ENCODE assay signal across 8 cellular contexts in the genomic region with DNA sequence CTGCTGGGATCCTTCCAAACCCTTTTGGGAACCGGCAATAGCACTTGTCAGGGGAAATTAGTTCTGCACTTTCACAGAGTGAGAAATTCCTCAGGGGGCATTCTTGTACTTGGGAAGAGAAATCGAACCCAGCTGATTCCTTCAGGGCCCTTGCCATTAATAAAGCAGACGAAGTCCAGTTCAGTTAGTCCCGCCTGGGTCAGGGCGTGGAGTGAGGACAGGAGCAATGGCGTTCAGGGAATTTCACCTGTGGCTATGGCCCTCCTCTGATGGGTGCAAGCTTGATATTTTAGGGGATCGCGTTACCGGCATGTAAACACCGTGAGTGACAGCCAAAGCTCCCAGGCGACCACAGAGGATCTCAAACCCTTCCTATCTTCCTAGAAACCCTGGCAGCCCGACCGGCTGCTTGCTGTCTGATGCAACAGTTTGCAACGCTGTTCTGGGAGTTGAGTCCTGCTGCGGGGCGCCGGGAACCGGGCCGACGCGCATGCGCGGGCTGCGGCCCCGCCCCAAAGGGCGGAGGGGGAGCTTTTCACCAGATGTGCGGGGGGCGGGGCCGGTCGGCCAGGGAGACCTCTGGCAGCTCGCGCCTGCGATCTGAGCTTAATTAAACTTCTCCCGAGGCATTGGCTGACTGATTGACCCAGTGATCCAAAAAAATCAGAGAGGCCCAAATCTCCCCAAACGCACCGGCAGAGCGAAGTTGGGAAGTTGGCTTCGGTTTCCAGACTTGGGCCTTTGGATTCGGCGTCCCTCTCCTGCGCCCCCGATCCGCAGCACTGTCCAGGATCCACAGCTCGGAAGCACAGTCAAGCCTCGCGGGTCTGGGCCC. TPM values are rescaled to one million over a fixed set of nuclear protein-coding genes. Genes with fewer than 3 reads are reported as not detected.
DNase-seq lines count a peak whose midpoint lies in the region; ATAC-seq and TF ChIP-seq lines count a peak whose summit lies in the region.

No MANE protein-coding gene starts in this region.

- H3K4me3 ChIP-seq in GM06990 (replicated peaks; ENCODE audit: low read depth, low read length) (peak overlapping the region; percentile 63), thoracic aorta (peak overlapping the region; percentile 71)

- H3K9me3 ChIP-seq in thoracic aorta: no peaks in the 10 kb centered on the region

- no peaks in the 10 kb centered on the region for H3K9me3 Mint-ChIP-seq in activated naive CD8-positive, alpha-beta T cell treated with anti-CD3 and anti-CD28 coated beads for 36 hours
- H3K9me3 Mint-ChIP-seq in osteocyte (ENCODE audit: unreplicated experiment): no peaks in the 10 kb centered on the region

- H3K27me3 ChIP-seq in GM06990 (replicated peaks; ENCODE audit: control insufficient read depth, insufficient read depth, low read length) (no peaks in the 10 kb centered on the region), thoracic aorta (replicated peaks; ENCODE audit: insufficient read depth) (no peaks in the 10 kb centered on the region)

- no peaks in the 10 kb centered on the region for H3K36me3 Mint-ChIP-seq in activated naive CD8-positive, alpha-beta T cell treated with anti-CD3 and anti-CD28 coated beads for 36 hours
- H3K36me3 Mint-ChIP-seq in osteocyte (ENCODE audit: unreplicated experiment): no peaks in the 10 kb centered on the region

- peak overlapping the region; percentile 88 for H3K4me3 Mint-ChIP-seq in activated naive CD8-positive, alpha-beta T cell treated with anti-CD3 and anti-CD28 coated beads for 36 hours
- H3K4me3 Mint-ChIP-seq in osteocyte (ENCODE audit: unreplicated experiment): peak overlapping the region; percentile 80

- TF ChIP-seq CTCF in GM06990 (IDR thresholded peaks at IDR 0.05; ENCODE audit: insufficient read depth, low read length, poor library complexity, severe bottlenecking): peak; percentile 4
- TF ChIP-seq CTCF in osteocyte (IDR thresholded peaks at IDR 0.05): no peak
- TF ChIP-seq CTCF in thoracic aorta (IDR thresholded peaks at IDR 0.05): no peak

- ATAC-seq in HG02610 (IDR thresholded peaks at IDR 0.05; ENCODE audit: unreplicated experiment): peak; percentile 75
- peak; percentile 94 for ATAC-seq in Right ventricle myocardium inferior
- ATAC-seq in thoracic aorta (ENCODE audit: insufficient number of reproducible peaks, low FRiP score, low read depth): peak; percentile 54

- H3K4me1 Mint-ChIP-seq in activated naive CD8-positive, alpha-beta T cell treated with anti-CD3 and anti-CD28 coated beads for 36 hours: peaks cover 28% of the 10 kb centered on the region
- H3K4me1 Mint-ChIP-seq in osteocyte (ENCODE audit: unreplicated experiment): peaks cover 75% of the 10 kb centered on the region

- H3K36me3 ChIP-seq in GM06990 (ENCODE audit: control insufficient read depth, insufficient read depth, low read length) (no peaks in the 10 kb centered on the region), thoracic aorta (no peaks in the 10 kb centered on the region)

- peak overlapping the region; percentile 94 for H3K27ac Mint-ChIP-seq in activated naive CD8-positive, alpha-beta T cell treated with anti-CD3 and anti-CD28 coated beads for 36 hours
- peak overlapping the region; percentile 100 for H3K27ac Mint-ChIP-seq in osteocyte (ENCODE audit: unreplicated experiment)

- intact Hi-C loops in Right ventricle myocardium inferior (cut with DNase I): loop anchor here (5.0 to 10.0 kb wide), 2 partner anchors 54 to 292 kb away; no protein-coding TSS in a partner anchor

- DNase-seq in GM06990 (ENCODE audit: extremely low read depth, insufficient read length) (peak; percentile 93), NCI-H1092 treated with DMSO at 0.1 percent for 48 hours (lab: John Stamatoyannopoulos, UW) (peak; percentile 87), SKM-1 treated with dmso at 0.1 percent for 144 hours (lab: John Stamatoyannopoulos, UW; ENCODE audit: unreplicated experiment) (peak; percentile 77), Right ventricle myocardium inferior (ENCODE audit: missing footprints) (peak; percentile 96), osteocyte (ENCODE audit: extremely low spot score, unreplicated experiment) (peak; percentile 99), thoracic aorta (ENCODE audit: low spot score) (peak; percentile 70)
- DNase-seq in activated naive CD8-positive, alpha-beta T cell treated with anti-CD3 and anti-CD28 coated beads for 36 hours: peak; percentile 94

- H3K4me1 ChIP-seq in thoracic aorta (ENCODE audit: control insufficient read depth in 1 of 2, low read depth in 2 of 2): peaks cover 7 to 17% of the 10 kb centered on the region in 2 donors

- H3K27ac ChIP-seq in thoracic aorta: peak overlapping the region; percentile 62 to 64

- H3K27me3 Mint-ChIP-seq in activated naive CD8-positive, alpha-beta T cell treated with anti-CD3 and anti-CD28 coated beads for 36 hours: peaks cover 3% of the 10 kb centered on the region
- H3K27me3 Mint-ChIP-seq in osteocyte (ENCODE audit: unreplicated experiment): no peaks in the 10 kb centered on the region

RNA-seq across cellular contexts. Expression of gene CREB3L1, which starts 34.3 kb away (rescaled TPM):
- under 1 TPM in 1 of 2 experiments, not detected in 1; 0.12 TPM for total RNA-seq in activated naive CD8-positive, alpha-beta T cell treated with anti-CD3 and anti-CD28 coated beads for 36 hours
- total RNA-seq in Right ventricle myocardium inferior (64.1 TPM), osteocyte (77.0 and 78.6 TPM in 2 replicates), thoracic aorta (1 to 10 TPM; 3.0 to 7.6 TPM)

Comparison
In these comparisons a context has a peak if more than half of its experiments do, and no peak if none do; other contexts are left out.
1. Peak in every context shown above with its lines: DNase-seq, ATAC-seq, H3K4me3 ChIP-seq and H3K27ac ChIP-seq.